In genomic region chr4:80446664-80447063, GRCh38 we compare ENCODE assay signal across 28 cellular contexts.
DNase-seq lines count a peak whose midpoint lies in the region; ATAC-seq and TF ChIP-seq lines count a peak whose summit lies in the region.
"Had no signal": no experiment of that assay in that cellular context is flagged by ENCODE, and none has a peak within 500 bp of the region (broad histone marks: within the 10 kb centered on the region; RNA-seq: fewer than 3 reads in every experiment).

No MANE protein-coding gene starts in this region.

- no peaks in the 10 kb centered on the region for H3K9me3 ChIP-seq in lower lobe of right lung
- H3K9me3 ChIP-seq in tibial artery, result no peaks in the 10 kb centered on the region
- H3K9me3 ChIP-seq: right lobe of liver, testis, uterus had no signal

- H3K4me3 ChIP-seq in fibroblast of pulmonary artery (replicated peaks; ENCODE audit: low read depth, low read length) (no peak overlapping the region), retinal pigment epithelial cell (ENCODE audit: low read length) (no peak overlapping the region), lower lobe of right lung (no peak overlapping the region), tibial artery (no peak overlapping the region)
- H3K4me3 ChIP-seq: lung, right lobe of liver, SK-N-MC, testis, uterus had no signal

- H3K4me1 ChIP-seq in lower lobe of right lung, result no peaks in the 10 kb centered on the region
- H3K4me1 ChIP-seq in tibial artery, result no peaks in the 10 kb centered on the region
- H3K4me1 ChIP-seq: parathyroid adenoma, right lobe of liver, testis, uterus had no signal

- intact Hi-C loops in lower lobe of right lung (cut with DNase I) (no loop called here), posterior cingulate gyrus (cut with DNase I) (no loop called here), tibial artery (cut with DNase I; ENCODE audit: low total_unique reads) (no loop called here)

- H3K36me3 ChIP-seq in lower lobe of right lung (no peaks in the 10 kb centered on the region), tibial artery (no peaks in the 10 kb centered on the region)
- H3K36me3 ChIP-seq: right lobe of liver, uterus had no signal

- no peaks in the 10 kb centered on the region for H3K27me3 ChIP-seq in lower lobe of right lung (ENCODE audit: low read depth)
- no peaks in the 10 kb centered on the region for H3K27me3 ChIP-seq in tibial artery
- H3K27me3 ChIP-seq: right lobe of liver, testis, uterus had no signal

- H3K27ac ChIP-seq in lower lobe of right lung, result no peak overlapping the region
- no peak overlapping the region for H3K27ac ChIP-seq in tibial artery
- H3K27ac ChIP-seq: parathyroid adenoma, right lobe of liver, RWPE1, SK-N-MC, testis, uterus had no signal

- ATAC-seq in lower lobe of right lung (no peak), HG02970 (IDR thresholded peaks at IDR 0.05; ENCODE audit: low FRiP score, unreplicated experiment) (no peak)
- ATAC-seq: CD8-positive, alpha-beta T cell; HepG2; right lobe of liver; stimulated activated naive B cell treated with anti-CD40 and anti-IgM and Interleukin-4, amounts not matched to agents 10 μg/mL and 1 μg/mL and 100 μg/mL, for 72 hours had no signal

- TF ChIP-seq CTCF in fibroblast of pulmonary artery (IDR thresholded peaks at IDR 0.05; ENCODE audit: low read length, missing control alignments) (no peak), retinal pigment epithelial cell (conservative IDR thresholded peaks at IDR 0.05; ENCODE audit: low read depth, low read length) (no peak), lower lobe of right lung (IDR thresholded peaks at IDR 0.05) (no peak), tibial artery (IDR thresholded peaks at IDR 0.05) (no peak)

- DNase-seq in GM03348 (ENCODE audit: low spot score) (peak; percentile 43), NCI-H226 (peak; percentile 60), fibroblast of pulmonary artery (ENCODE audit: low read depth) (peak; percentile 6), retinal pigment epithelial cell (ENCODE audit: low read depth) (peak; percentile 45), lower lobe of right lung (no peak), posterior cingulate gyrus (no peak), tibial artery (no peak)
- DNase-seq: activated effector memory CD4-positive, alpha-beta T cell treated with Interleukin-2 at 50 U/mL for 16 hours; activated T-cell treated with anti-CD3 and anti-CD28 coated beads for 4 hours; AML-193; CD8-positive, alpha-beta T cell; dermis blood vessel endothelial cell; DMS53; GDM1; head of caudate nucleus; NCI-H446 treated with DMSO at 0.1 percent for 48 hours; right lobe of liver; stimulated activated CD4-positive, alpha-beta T cell treated with anti-CD3 and anti-CD28 coated beads, Interleukin-4, amount 100 ng/mL, for 4 hours; stimulated activated naive B cell treated with anti-CD40 and anti-IgM and Interleukin-4, amounts not matched to agents 10 μg/mL and 1 μg/mL and 100 μg/mL, for 72 hours; T-helper 2 cell; testis; uterus had no signal

Comparison
In these comparisons a context has a peak if more than half of its experiments do, and no peak if none do; other contexts are left out.
1. DNase-seq: peak in GM03348 (single experiment), NCI-H226 (single experiment), fibroblast of pulmonary artery (single experiment) and retinal pigment epithelial cell (single experiment); none in lower lobe of right lung (single experiment), posterior cingulate gyrus (0 of 10) and tibial artery (0 of 2).